In the genomic region with DNA sequence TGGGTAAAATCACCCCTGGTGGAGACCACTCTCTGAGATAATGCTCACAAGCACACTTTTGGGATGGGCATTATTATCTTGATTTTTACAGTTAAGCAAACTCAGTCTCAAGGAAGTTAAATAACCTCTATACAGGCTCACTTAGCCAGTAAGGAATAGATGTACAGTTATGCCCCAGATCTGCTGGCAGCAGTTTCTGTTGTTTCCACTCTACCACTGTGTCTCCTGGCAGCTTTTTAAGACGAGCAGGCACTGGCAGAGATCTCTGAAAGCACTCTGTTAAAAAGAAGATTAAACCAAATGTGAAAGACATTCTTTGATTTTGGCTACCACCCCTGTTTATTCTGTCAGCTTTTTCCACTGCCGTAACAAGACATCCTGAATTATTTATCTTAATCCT, we compare ENCODE assay signal across 21 cellular contexts.
"Had no signal": no experiment of that assay in that cellular context is flagged by ENCODE, and none has a peak within 500 bp of the region (broad histone marks: within the 10 kb centered on the region; RNA-seq: fewer than 3 reads in every experiment).

No MANE protein-coding gene starts in this region.

- DNase-seq: activated B cell treated with CpG ODN at 0.5 μM for 24 hours; activated CD4-positive, alpha-beta T cell treated with anti-CD3 and anti-CD28 coated beads for 36 hours; activated CD4-positive, alpha-beta T cell treated with anti-CD3 and anti-CD28 coated beads, Interleukin-2, amount 50 U/mL, for 4 hours; activated CD8-positive, alpha-beta memory T cell treated with anti-CD3 and anti-CD28 coated beads for 24 hours; activated CD8-positive, alpha-beta memory T cell treated with anti-CD3 and anti-CD28 coated beads, Interleukin-2, amount 50 U/mL, for 4 hours; activated naive CD4-positive, alpha-beta T cell; activated naive CD8-positive, alpha-beta T cell treated with anti-CD3 and anti-CD28 coated beads for 36 hours; activated T-cell treated with anti-CD3 and anti-CD28 coated beads, Interleukin-2, amount 50 U/mL, for 4 hours; cortex of kidney; immature natural killer cell; naive B cell; sigmoid colon; stimulated activated CD4-positive, alpha-beta T cell treated with anti-CD3 and anti-CD28 coated beads, Interleukin-15, amount 100 ng/mL, for 24 hours; stimulated activated CD8-positive, alpha-beta memory T cell treated with anti-CD3 and anti-CD28 coated beads, Interleukin-4, amount 100 ng/mL, for 48 hours; stimulated activated naive B cell treated with anti-CD40 and anti-IgM and Interleukin-4, amounts not matched to agents 10 μg/mL and 1 μg/mL and 100 μg/mL, for 72 hours; upper lobe of left lung had no signal

- H3K4me2 ChIP-seq: smooth muscle cell had no signal

- H3K9me3 ChIP-seq: breast epithelium, gastroesophageal sphincter, sigmoid colon, thoracic aorta, upper lobe of left lung had no signal

- H3K27ac ChIP-seq: breast epithelium, epithelial cell of prostate, gastroesophageal sphincter, sigmoid colon, thoracic aorta, upper lobe of left lung had no signal

- H3K36me3 ChIP-seq: breast epithelium, gastroesophageal sphincter, sigmoid colon, thoracic aorta, upper lobe of left lung had no signal

- ATAC-seq: activated CD4-positive, alpha-beta T cell treated with anti-CD3 and anti-CD28 coated beads for 36 hours; activated T-cell treated with anti-CD3 and anti-CD28 coated beads, Interleukin-2, amount 50 U/mL, for 4 hours; gastroesophageal sphincter; stimulated activated naive B cell treated with anti-CD40 and anti-IgM and Interleukin-4, amounts not matched to agents 10 μg/mL and 1 μg/mL and 100 μg/mL, for 72 hours had no signal

- H3K4me3 ChIP-seq: breast epithelium, gastroesophageal sphincter, sigmoid colon, smooth muscle cell, thoracic aorta, upper lobe of left lung had no signal

- H3K4me1 ChIP-seq: breast epithelium, upper lobe of left lung had no signal

- H3K27me3 ChIP-seq: breast epithelium, gastroesophageal sphincter, sigmoid colon, upper lobe of left lung had no signal
